14 cellular contexts compared by ENCODE assay signal in genomic region chr16:72009779-72010178, GRCh38. TPM values are rescaled to one million over a fixed set of nuclear protein-coding genes. Genes with fewer than 3 reads are reported as not detected.
DNase-seq lines count a peak whose midpoint lies in the region; TF ChIP-seq lines count a peak whose summit lies in the region.
"Had no signal": no experiment of that assay in that cellular context is flagged by ENCODE, and none has a peak within 500 bp of the region (broad histone marks: within the 10 kb centered on the region; RNA-seq: fewer than 3 reads in every experiment).

No MANE protein-coding gene starts in this region.

- intact Hi-C loops in activated CD4-positive, alpha-beta memory T cell treated with anti-CD3 and anti-CD28 coated beads for 36 hours (cut with micrococcal nuclease), result loop anchor here (2.0 to 5.0 kb wide), 2 partner anchors 127 to 287 kb away; partner anchors contain the start of gene ZNF821
- intact Hi-C loops in testis (cut with DNase I; ENCODE audit: low total_unique reads), result no loop called here

- 0 out of 22 replicates have a peak, but pooled peaks cover 0 to 3% (median 0%) of the 10 kb centered on the region in 11 experiments for H4K20me1 ChIP-seq in BLaER1 treated with 17β-estradiol and CSF1 and Interleukin-3, amounts not matched to agents 10 nM and 100 nM

- POLR2A ChIA-PET in activated CD4-positive, alpha-beta memory T cell treated with anti-CD3 and anti-CD28 coated beads for 36 hours (lab: Charles Lee), result no interaction called here

- DNase-seq in GM12864 (ENCODE audit: low read depth) (no peak), mesothelial cell of epicardium (ENCODE audit: low spot score in 2 of 2, unreplicated experiment in 2 of 2) (no peak), testis (no peak), NCI-H1105 (lab: John Stamatoyannopoulos, UW) (no peak), nucleus accumbens (lab: John Stamatoyannopoulos, UW) (no peak)
- no peak for DNase-seq in activated CD4-positive, alpha-beta memory T cell treated with anti-CD3 and anti-CD28 coated beads for 36 hours
- no peak for DNase-seq in stimulated activated CD4-positive, alpha-beta T cell treated with anti-CD3 and anti-CD28 coated beads, Interleukin-2, amount 100 ng/mL, for 48 hours
- DNase-seq: amygdala, NCI-H2171, retina, substantia nigra had no signal

- H3K4me3 Mint-ChIP-seq in activated CD4-positive, alpha-beta memory T cell treated with anti-CD3 and anti-CD28 coated beads for 36 hours, result peak overlapping the region; percentile 59
- peak overlapping the region; percentile 60 for H3K4me3 Mint-ChIP-seq in mesothelial cell of epicardium

- H3K9me3 ChIP-seq in BLaER1 treated with 17β-estradiol and CSF1 and Interleukin-3, amounts not matched to agents 10 nM and 100 nM (replicated peaks in 1 of 11), result no peaks in the 10 kb centered on the region
- no peaks in the 10 kb centered on the region for H3K9me3 ChIP-seq in testis

- no peaks in the 10 kb centered on the region for H3K27me3 ChIP-seq in BLaER1 treated with 17β-estradiol and CSF1 and Interleukin-3, amounts not matched to agents 10 nM and 100 nM
- H3K27me3 ChIP-seq in testis, result no peaks in the 10 kb centered on the region

- H3K9ac ChIP-seq in BLaER1 treated with 17β-estradiol and CSF1 and Interleukin-3, amounts not matched to agents 10 nM and 100 nM, result peak overlapping the region in 1 of 11 experiments; percentile 82; a peak in 1 of 22 replicates

- CTCF ChIA-PET in activated CD4-positive, alpha-beta memory T cell treated with anti-CD3 and anti-CD28 coated beads for 36 hours (lab: Charles Lee), result no interaction called here

- no peaks in the 10 kb centered on the region for H3K27me3 Mint-ChIP-seq in activated CD4-positive, alpha-beta memory T cell treated with anti-CD3 and anti-CD28 coated beads for 36 hours
- peaks cover 17% of the 10 kb centered on the region for H3K27me3 Mint-ChIP-seq in mesothelial cell of epicardium (ENCODE audit: low read depth)

- peak overlapping the region in 7 of 10 experiments; percentile 84 to 99 (median 92); a peak in 13 of 20 replicates for H3K4me3 ChIP-seq in BLaER1 treated with 17β-estradiol and CSF1 and Interleukin-3, amounts not matched to agents 10 nM and 100 nM
- H3K4me3 ChIP-seq in GM12864 (ENCODE audit: low read depth, low read length), result peak overlapping the region; percentile 35; the same call in 1 of the 2 replicates
- H3K4me3 ChIP-seq in testis, result no peak overlapping the region

- WGBS in testis, 2 donors, result 52 to 64% methylated on average over 10 of the region's 10 CpGs

- H3K4me1 Mint-ChIP-seq in activated CD4-positive, alpha-beta memory T cell treated with anti-CD3 and anti-CD28 coated beads for 36 hours (ENCODE audit: low read depth), result peaks cover 27% of the 10 kb centered on the region
- peaks cover 5% of the 10 kb centered on the region for H3K4me1 Mint-ChIP-seq in mesothelial cell of epicardium

- TF ChIP-seq POLR2A in testis (IDR thresholded peaks at IDR 0.05), result no peak

- peaks cover 0 to 11% (median 4%) of the 10 kb centered on the region in 11 experiments; a peak in 8 of 22 replicates for H3K36me3 ChIP-seq in BLaER1 treated with 17β-estradiol and CSF1 and Interleukin-3, amounts not matched to agents 10 nM and 100 nM
- no peaks in the 10 kb centered on the region for H3K36me3 ChIP-seq in testis (ENCODE audit: low read depth, missing control alignments)

- H3K4me2 ChIP-seq in BLaER1 treated with 17β-estradiol and CSF1 and Interleukin-3, amounts not matched to agents 10 nM and 100 nM, result peak overlapping the region; percentile 43 to 97 (median 89); a peak in 21 of 22 replicates

- H3K36me3 Mint-ChIP-seq in activated CD4-positive, alpha-beta memory T cell treated with anti-CD3 and anti-CD28 coated beads for 36 hours, result peaks cover 11% of the 10 kb centered on the region
- H3K36me3 Mint-ChIP-seq in mesothelial cell of epicardium, result peaks cover 2% of the 10 kb centered on the region

- H3K9me3 Mint-ChIP-seq in activated CD4-positive, alpha-beta memory T cell treated with anti-CD3 and anti-CD28 coated beads for 36 hours, result no peaks in the 10 kb centered on the region
- no peaks in the 10 kb centered on the region for H3K9me3 Mint-ChIP-seq in mesothelial cell of epicardium

- H3K27ac Mint-ChIP-seq in activated CD4-positive, alpha-beta memory T cell treated with anti-CD3 and anti-CD28 coated beads for 36 hours, result no peak overlapping the region
- no peak overlapping the region for H3K27ac Mint-ChIP-seq in mesothelial cell of epicardium

- peaks cover 45 to 64% (median 61%) of the 10 kb centered on the region in 10 experiments for H3K4me1 ChIP-seq in BLaER1 treated with 17β-estradiol and CSF1 and Interleukin-3, amounts not matched to agents 10 nM and 100 nM
- H3K4me1 ChIP-seq in testis, result peaks cover 13% of the 10 kb centered on the region

- H3K27ac ChIP-seq in BLaER1 treated with 17β-estradiol and CSF1 and Interleukin-3, amounts not matched to agents 10 nM and 100 nM, result peak overlapping the region in 4 of 11 experiments; percentile 7 to 86 (median 36); a peak in 4 of 22 replicates
- H3K27ac ChIP-seq in testis, result no peak overlapping the region

- TF ChIP-seq CTCF in GM12864 (IDR thresholded peaks at IDR 0.05; ENCODE audit: low read depth, low read length, missing control alignments) (no peak), mesothelial cell of epicardium (IDR thresholded peaks at IDR 0.05; ENCODE audit: unreplicated experiment) (no peak), testis (IDR thresholded peaks at IDR 0.05) (no peak)

RNA-seq across cellular contexts. Expression of gene DHODH, which starts 1.2 kb away (rescaled TPM):
- 10 to 100 TPM; 16.9 to 18.6 TPM for total RNA-seq in activated CD4-positive, alpha-beta memory T cell treated with anti-CD3 and anti-CD28 coated beads for 36 hours
- total RNA-seq in mesothelial cell of epicardium (9.2 to 11.7 TPM (median 11.5 TPM) in 3 replicates), testis (10 to 100 TPM in 1 of 2 donors, 1 to 10 TPM in 1; 7.8 to 11.4 TPM)
- polyA plus RNA-seq in testis (ENCODE audit: insufficient read depth, low read depth, low replicate concordance), result 9.1 TPM

RNA-seq across cellular contexts. Expression of gene PKD1L3, which starts 9.6 kb away (rescaled TPM):
- not detected for total RNA-seq in activated CD4-positive, alpha-beta memory T cell treated with anti-CD3 and anti-CD28 coated beads for 36 hours
- total RNA-seq in mesothelial cell of epicardium (0.04 to 0.05 TPM in 2 of 3 replicates, not detected in the other), testis (1 to 10 TPM; 1.9 to 2.8 TPM)
- 0.65 TPM for polyA plus RNA-seq in testis (ENCODE audit: insufficient read depth, low read depth, low replicate concordance)
- total RNA-seq: M059J had no signal

RNA-seq across cellular contexts. Expression of gene HP, which starts 44.5 kb away (rescaled TPM):
- not detected for total RNA-seq in activated CD4-positive, alpha-beta memory T cell treated with anti-CD3 and anti-CD28 coated beads for 36 hours
- not detected in 3 replicates for total RNA-seq in mesothelial cell of epicardium
- under 1 TPM in 1 of 2 donors, not detected in 1; 0.25 TPM for total RNA-seq in testis
- polyA plus RNA-seq in testis (ENCODE audit: insufficient read depth, low read depth, low replicate concordance), result 35.1 TPM
- total RNA-seq: dermis microvascular lymphatic vessel endothelial cell, M059J had no signal

RNA-seq across cellular contexts. Expression of gene HPR, which starts 53.2 kb away (rescaled TPM):
- not detected for total RNA-seq in activated CD4-positive, alpha-beta memory T cell treated with anti-CD3 and anti-CD28 coated beads for 36 hours
- total RNA-seq in mesothelial cell of epicardium, result 0.22 to 0.33 TPM (median 0.29 TPM) in 3 replicates
- 1 to 10 TPM; 2.4 to 2.5 TPM for total RNA-seq in testis
- polyA plus RNA-seq in testis (ENCODE audit: insufficient read depth, low read depth, low replicate concordance), result 1.8 TPM
- total RNA-seq: dermis microvascular lymphatic vessel endothelial cell, M059J had no signal

Comparison
In these comparisons a context has a peak if more than half of its experiments do, and no peak if none do; other contexts are left out.
1. H3K4me3 ChIP-seq: peak in BLaER1 treated with 17β-estradiol and CSF1 and Interleukin-3, amounts not matched to agents 10 nM and 100 nM (7 of 10) and GM12864 (single experiment); none in testis (0 of 2).